ENCODE assay signal across 19 cellular contexts in the genomic region with DNA sequence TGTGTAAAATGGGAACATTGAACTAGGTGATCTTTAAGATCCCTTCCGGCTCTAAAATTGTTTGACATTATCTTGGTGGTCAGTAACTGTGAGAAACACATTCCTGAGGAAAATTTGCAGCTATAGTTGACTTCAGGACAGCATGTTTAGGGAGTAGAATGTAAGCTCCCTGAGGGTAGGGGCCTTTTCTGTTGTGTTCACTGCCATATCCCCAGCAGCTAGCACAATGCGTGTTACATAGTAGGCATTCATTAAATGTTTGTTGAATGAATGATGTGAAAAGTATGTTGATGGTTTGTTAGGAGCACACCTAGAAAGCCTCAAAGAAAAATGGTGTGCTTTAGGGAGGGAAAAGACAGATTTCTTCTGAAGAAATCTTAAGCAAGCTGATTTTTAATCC. TPM values are rescaled to one million over a fixed set of nuclear protein-coding genes. Genes with fewer than 3 reads are reported as not detected.
DNase-seq lines count a peak whose midpoint lies in the region; ATAC-seq, FAIRE-seq and TF ChIP-seq lines count a peak whose summit lies in the region.
"Had no signal": no experiment of that assay in that cellular context is flagged by ENCODE, and none has a peak within 500 bp of the region (broad histone marks: within the 10 kb centered on the region; RNA-seq: fewer than 3 reads in every experiment).

No MANE protein-coding gene starts in this region.

- ATAC-seq in T-helper 17 cell: no peak

- H3K27me3 ChIP-seq in CD8-positive, alpha-beta memory T cell (ENCODE audit: insufficient read depth, low read length, poor library complexity, severe bottlenecking): no peaks in the 10 kb centered on the region
- no peaks in the 10 kb centered on the region for H3K27me3 ChIP-seq in keratinocyte (ENCODE audit: control insufficient read depth, extremely low read depth, insufficient read depth, low read length)
- H3K27me3 ChIP-seq in A673 (replicated peaks; ENCODE audit: insufficient read depth, low read depth, low read length, poor library complexity): no peaks in the 10 kb centered on the region
- H3K27me3 ChIP-seq: BE2C had no signal

- DNase-seq in CD8-positive, alpha-beta memory T cell: no peak
- DNase-seq in T-helper 17 cell: no peak
- no peak for DNase-seq in keratinocyte (ENCODE audit: low read depth, low spot score)
- DNase-seq in HUDEP-2 (lab: John Stamatoyannopoulos, UW; ENCODE audit: unreplicated experiment in 76 of 76): no peak
- DNase-seq in NCI-H82 (lab: John Stamatoyannopoulos, UW): no peak
- DNase-seq in A673 (ENCODE audit: low spot score): no peak
- DNase-seq: ACHN; BE2C; C1 segment of cervical spinal cord; Calu3; CD4-positive, alpha-beta memory T cell; DMS79 treated with DMSO at 0.1 percent for 48 hours; GF-D8; GM23248; HCEC 1CT; IMR-90; KBM-7 had no signal

- H3K27me3 Mint-ChIP-seq in CD8-positive, alpha-beta memory T cell: no peaks in the 10 kb centered on the region
- H3K27me3 Mint-ChIP-seq in T-helper 17 cell: no peaks in the 10 kb centered on the region
- H3K27me3 Mint-ChIP-seq: CD4-positive, alpha-beta memory T cell had no signal

- no peak overlapping the region for H2AFZ ChIP-seq in keratinocyte (ENCODE audit: control insufficient read depth, low read length)
- H2AFZ ChIP-seq: GM23248 had no signal

- no peak overlapping the region for H3K4me3 ChIP-seq in CD8-positive, alpha-beta memory T cell (ENCODE audit: low read length)
- H3K4me3 ChIP-seq in keratinocyte (ENCODE audit: control insufficient read depth in 2 of 3, extremely low read depth in 1 of 3, insufficient read depth in 2 of 3, low read depth in 1 of 3, low read length in 3 of 3): no peak overlapping the region
- no peak overlapping the region for H3K4me3 ChIP-seq in A673 (ENCODE audit: low read depth, low read length, poor library complexity, severe bottlenecking)
- H3K4me3 ChIP-seq: GM23248 had no signal

- CTCF ChIA-PET in CD8-positive, alpha-beta memory T cell (lab: Charles Lee): no interaction called here
- CTCF ChIA-PET in A673 (lab: Charles Lee): no interaction called here

- no peaks in the 10 kb centered on the region for H3K9me1 ChIP-seq in keratinocyte (ENCODE audit: control insufficient read depth, extremely low read depth, insufficient read depth, low read length)

- peak overlapping the region in 6 of 8 donors; percentile 3 to 47 (median 28) for H3K27ac Mint-ChIP-seq in CD8-positive, alpha-beta memory T cell
- peak overlapping the region; percentile 0 for H3K27ac Mint-ChIP-seq in T-helper 17 cell

- no peaks in the 10 kb centered on the region for H4K20me1 ChIP-seq in keratinocyte (ENCODE audit: control insufficient read depth, extremely low read depth, insufficient read depth, low read length)

- H3K9ac ChIP-seq in keratinocyte (ENCODE audit: control insufficient read depth, extremely low read depth, insufficient read depth, low read length): no peak overlapping the region
- H3K9ac ChIP-seq: GM23248 had no signal

- dilution Hi-C loops in keratinocyte (cut with MboI; ENCODE audit: extremely low pct_ligation_motif_present, low sequenced_read_pairs): no loop called here

- no peaks in the 10 kb centered on the region for H3K9me3 Mint-ChIP-seq in CD8-positive, alpha-beta memory T cell
- H3K9me3 Mint-ChIP-seq: CD4-positive, alpha-beta memory T cell had no signal

- no peaks in the 10 kb centered on the region for H3K9me3 ChIP-seq in CD8-positive, alpha-beta memory T cell (ENCODE audit: low read length)
- H3K9me3 ChIP-seq in T-helper 17 cell (ENCODE audit: control insufficient read depth, low read length, poor library complexity, severe bottlenecking) (no peaks in the 10 kb centered on the region), keratinocyte (ENCODE audit: control insufficient read depth, low read depth, low read length) (no peaks in the 10 kb centered on the region), A673 (ENCODE audit: low read depth, low read length, poor library complexity, severe bottlenecking) (no peaks in the 10 kb centered on the region)
- H3K9me3 ChIP-seq: BE2C had no signal

- no peak overlapping the region for H3K4me2 ChIP-seq in keratinocyte (ENCODE audit: control insufficient read depth, extremely low read depth, insufficient read depth, low read depth, low read length)

- BruUV-seq in A673 (replicated peaks; lab: Mats Ljungman, UMichigan): no TSS peak

- no peak for TF ChIP-seq CTCF in keratinocyte (optimal IDR thresholded peaks at IDR 0.05 in 1 of 3, IDR thresholded peaks at IDR 0.05 in 1 of 3, conservative IDR thresholded peaks at IDR 0.05 in 1 of 3; ENCODE audit: extremely low read depth in 1 of 3, insufficient read depth in 2 of 3, low read length in 3 of 3)
- no peak for TF ChIP-seq CTCF in A673 (conservative IDR thresholded peaks at IDR 0.05; ENCODE audit: low read depth, low read length)

- H3K36me3 ChIP-seq in CD8-positive, alpha-beta memory T cell (ENCODE audit: insufficient read depth, low read length): no peaks in the 10 kb centered on the region
- H3K36me3 ChIP-seq in keratinocyte (ENCODE audit: control insufficient read depth in 2 of 2, extremely low read depth in 1 of 2, insufficient read depth in 2 of 2, low read length in 2 of 2) (peaks cover 2 to 3% of the 10 kb centered on the region in 2 experiments), A673 (ENCODE audit: insufficient read depth, low read length, poor library complexity, severe bottlenecking) (no peaks in the 10 kb centered on the region)
- H3K36me3 ChIP-seq: BE2C had no signal

- peak; percentile 41 for FAIRE-seq in keratinocyte (lab: Jason Lieb, UNC)
- FAIRE-seq: GM19239 had no signal

- POLR2A ChIA-PET in CD8-positive, alpha-beta memory T cell (lab: Charles Lee): no interaction called here
- POLR2A ChIA-PET in A673 (lab: Charles Lee; ENCODE audit: low non-redundant PET): interaction anchor here (0.5 kb wide), 1 partner anchor 656 kb away, joined by 3 read pairs; no protein-coding TSS in a partner anchor

- peaks cover 6 to 45% (median 21%) of the 10 kb centered on the region in 3 donors for H3K36me3 Mint-ChIP-seq in CD8-positive, alpha-beta memory T cell
- peaks cover 4% of the 10 kb centered on the region for H3K36me3 Mint-ChIP-seq in T-helper 17 cell (ENCODE audit: low read depth)

- no peak overlapping the region for H3K4me3 Mint-ChIP-seq in CD8-positive, alpha-beta memory T cell
- no peak overlapping the region for H3K4me3 Mint-ChIP-seq in T-helper 17 cell
- H3K4me3 Mint-ChIP-seq: CD4-positive, alpha-beta memory T cell had no signal

- peaks cover 36 to 70% (median 66%) of the 10 kb centered on the region in 3 donors for H3K4me1 Mint-ChIP-seq in CD8-positive, alpha-beta memory T cell
- peaks cover 18% of the 10 kb centered on the region for H3K4me1 Mint-ChIP-seq in T-helper 17 cell

- H3K27ac ChIP-seq in CD8-positive, alpha-beta memory T cell (ENCODE audit: low read depth, low read length): no peak overlapping the region
- H3K27ac ChIP-seq in keratinocyte (ENCODE audit: control insufficient read depth, insufficient read depth, low read length) (no peak overlapping the region), A673 (ENCODE audit: low read depth, low read length, poor library complexity, severe bottlenecking) (no peak overlapping the region)
- H3K27ac ChIP-seq: GM23248, HL-60 had no signal

- intact Hi-C loops in A673 (cut with micrococcal nuclease; ENCODE audit: unreplicated experiment): no loop called here

- peaks cover 1% of the 10 kb centered on the region for H3K79me2 ChIP-seq in keratinocyte (ENCODE audit: control insufficient read depth, insufficient read depth, low read length)

- no peaks in the 10 kb centered on the region for H3K4me1 ChIP-seq in CD8-positive, alpha-beta memory T cell (ENCODE audit: insufficient read depth, low read length)
- H3K4me1 ChIP-seq in keratinocyte (ENCODE audit: control insufficient read depth, extremely low read depth, insufficient read depth, low read length): peaks cover 9% of the 10 kb centered on the region
- no peaks in the 10 kb centered on the region for H3K4me1 ChIP-seq in A673 (ENCODE audit: insufficient read depth, low read length, poor library complexity, severe bottlenecking)

RNA-seq across cellular contexts. Expression of gene KCNMB4, which starts 38.5 kb away (rescaled TPM):
- under 1 TPM; 0.31 to 0.46 TPM for total RNA-seq in CD8-positive, alpha-beta memory T cell
- polyA plus RNA-seq in CD8-positive, alpha-beta memory T cell: 0.70 TPM
- total RNA-seq in T-helper 17 cell (under 1 TPM; 0.26 to 0.75 TPM), A673 (2021) (1.9 and 2.3 TPM in 2 replicates)
- polyA plus RNA-seq in keratinocyte: 0.42 to 1.5 TPM (median 0.77 TPM) in 3 replicates
- polyA plus RNA-seq in keratinocyte (2011; ENCODE audit: low read depth): 0.24 TPM
- polyA plus RNA-seq in keratinocyte (2011; cell fraction: cytosol; rRNA removed): 0.94 and 1.0 TPM in 2 replicates
- polyA plus RNA-seq in keratinocyte (2011; cell fraction: nucleus; rRNA removed): 0.64 and 1.1 TPM in 2 replicates
- 0.42 and 0.65 TPM in 2 replicates for polyA plus RNA-seq in keratinocyte (2012; ENCODE audit: low replicate concordance)
- polyA minus RNA-seq in keratinocyte: 0.20 to 0.92 TPM (median 0.48 TPM) in 3 replicates
- 1.2 TPM for polyA minus RNA-seq in keratinocyte (2011; cell fraction: cytosol; rRNA and poly(A)+ RNA removed)
- 0.42 and 0.78 TPM in 2 replicates for polyA minus RNA-seq in keratinocyte (2011; cell fraction: nucleus; rRNA and poly(A)+ RNA removed)
